8 cellular contexts compared by ENCODE assay signal in genomic region chr1:51729156-51729823, GRCh38.
DNase-seq lines count a peak whose midpoint lies in the region; ATAC-seq and TF ChIP-seq lines count a peak whose summit lies in the region.

No MANE protein-coding gene starts in this region.

- no peak for TF ChIP-seq CTCF in lower lobe of right lung (IDR thresholded peaks at IDR 0.05)

- intact Hi-C loops in lower lobe of right lung (cut with DNase I): no loop called here

- H3K4me1 ChIP-seq in lower lobe of right lung: peaks cover 31% of the 10 kb centered on the region

- no peaks in the 10 kb centered on the region for H3K9me3 ChIP-seq in lower lobe of right lung

- H3K27ac ChIP-seq in lower lobe of right lung: peak overlapping the region; percentile 82

- H3K4me3 ChIP-seq in lower lobe of right lung: peak overlapping the region; percentile 69

- no peaks in the 10 kb centered on the region for H3K36me3 ChIP-seq in lower lobe of right lung

- ATAC-seq in GM19372 (IDR thresholded peaks at IDR 0.05; ENCODE audit: low read depth, unreplicated experiment): peak; percentile 94
- peak; percentile 87 for ATAC-seq in HG03520 (IDR thresholded peaks at IDR 0.05; ENCODE audit: unreplicated experiment)
- peak; percentile 98 for ATAC-seq in lower lobe of right lung

- peak in 13 of 14 donors; percentile 17 to 78 (median 43) for DNase-seq in C1 segment of cervical spinal cord (lab: John Stamatoyannopoulos, UW)
- peak; percentile 90 for DNase-seq in NCI-H526 treated with DMSO at 0.1 percent for 48 hours (lab: John Stamatoyannopoulos, UW)
- DNase-seq in activated CD4-positive, alpha-beta T cell treated with anti-CD3 and anti-CD28 coated beads, Interleukin-2, amount 50 U/mL, for 48 hours: peak; percentile 95 to 97
- peak; percentile 96 for DNase-seq in ecto neural progenitor cell (ENCODE audit: low spot score)
- DNase-seq in lower lobe of right lung: peak; percentile 96
- DNase-seq in stimulated activated CD4-positive, alpha-beta T cell treated with anti-CD3 and anti-CD28 coated beads, Interleukin-4, amount 100 ng/mL, for 48 hours (ENCODE audit: low read depth in 2 of 2): peak; percentile 87 to 95

- H3K27me3 ChIP-seq in lower lobe of right lung (ENCODE audit: low read depth): no peaks in the 10 kb centered on the region

Comparison
In these comparisons a context has a peak if more than half of its experiments do, and no peak if none do; other contexts are left out.
1. Peak in every context shown above with its lines: DNase-seq, ATAC-seq, H3K4me3 ChIP-seq and H3K27ac ChIP-seq.
2. DNase-seq: peak in every context shown above with its lines; median percentile 96 in activated CD4-positive, alpha-beta T cell treated with anti-CD3 and anti-CD28 coated beads, Interleukin-2, amount 50 U/mL, for 48 hours; 96 in ecto neural progenitor cell; 96 in lower lobe of right lung; 91 in stimulated activated CD4-positive, alpha-beta T cell treated with anti-CD3 and anti-CD28 coated beads, Interleukin-4, amount 100 ng/mL, for 48 hours; 90 in NCI-H526 treated with DMSO at 0.1 percent for 48 hours; 43 in C1 segment of cervical spinal cord.